1 cellular context compared by ENCODE assay signal in the genomic region with DNA sequence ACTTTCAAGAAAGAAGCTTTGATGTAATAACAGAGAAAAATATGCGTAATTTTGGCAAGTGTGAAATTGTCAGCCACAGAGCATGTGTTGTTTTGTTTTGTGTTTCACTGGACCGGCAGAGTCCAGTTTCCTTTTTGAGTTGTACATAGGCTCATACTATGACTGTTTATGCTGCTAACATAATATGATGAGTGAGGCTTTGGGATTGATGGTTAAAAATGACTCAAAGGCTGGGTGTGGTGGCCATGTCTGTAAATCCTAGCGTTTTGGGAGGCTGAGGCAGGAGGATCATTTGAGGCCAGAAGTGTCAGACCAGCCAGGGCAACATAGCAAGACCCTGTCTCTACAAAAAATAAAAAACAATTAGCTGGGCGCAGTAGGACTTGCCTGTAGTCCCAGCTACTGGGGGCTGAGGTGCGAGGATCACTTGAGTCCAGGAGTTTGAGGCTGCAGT.
TF ChIP-seq lines count a peak whose summit lies in the region.

No MANE protein-coding gene starts in this region.

TF ChIP-seq in HepG2, 621 proteins besides CTCF, POLR2A, EP300 and RAD21:
- TF ChIP-seq, protein P1, sequence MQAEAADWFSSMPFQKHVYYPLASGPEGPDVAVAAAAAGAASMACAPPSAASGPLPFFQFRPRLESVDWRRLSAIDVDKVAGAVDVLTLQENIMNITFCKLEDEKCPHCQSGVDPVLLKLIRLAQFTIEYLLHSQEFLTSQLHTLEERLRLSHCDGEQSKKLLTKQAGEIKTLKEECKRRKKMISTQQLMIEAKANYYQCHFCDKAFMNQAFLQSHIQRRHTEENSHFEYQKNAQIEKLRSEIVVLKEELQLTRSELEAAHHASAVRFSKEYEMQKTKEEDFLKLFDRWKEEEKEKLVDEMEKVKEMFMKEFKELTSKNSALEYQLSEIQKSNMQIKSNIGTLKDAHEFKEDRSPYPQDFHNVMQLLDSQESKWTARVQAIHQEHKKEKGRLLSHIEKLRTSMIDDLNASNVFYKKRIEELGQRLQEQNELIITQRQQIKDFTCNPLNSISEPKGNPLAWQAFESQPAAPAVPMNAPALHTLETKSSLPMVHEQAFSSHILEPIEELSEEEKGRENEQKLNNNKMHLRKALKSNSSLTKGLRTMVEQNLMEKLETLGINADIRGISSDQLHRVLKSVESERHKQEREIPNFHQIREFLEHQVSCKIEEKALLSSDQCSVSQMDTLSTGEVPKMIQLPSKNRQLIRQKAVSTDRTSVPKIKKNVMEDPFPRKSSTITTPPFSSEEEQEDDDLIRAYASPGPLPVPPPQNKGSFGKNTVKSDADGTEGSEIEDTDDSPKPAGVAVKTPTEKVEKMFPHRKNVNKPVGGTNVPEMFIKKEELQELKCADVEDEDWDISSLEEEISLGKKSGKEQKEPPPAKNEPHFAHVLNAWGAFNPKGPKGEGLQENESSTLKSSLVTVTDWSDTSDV (CRISPR knock-in tag; IDR thresholded peaks at IDR 0.05) = no peak
- TF ChIP-seq ZNF776 (CRISPR knock-in tag; IDR thresholded peaks at IDR 0.05) = no peak
- TF ChIP-seq MATR3 (CRISPR knock-in tag; IDR thresholded peaks at IDR 0.05) = no peak
- TF ChIP-seq, protein P2, sequence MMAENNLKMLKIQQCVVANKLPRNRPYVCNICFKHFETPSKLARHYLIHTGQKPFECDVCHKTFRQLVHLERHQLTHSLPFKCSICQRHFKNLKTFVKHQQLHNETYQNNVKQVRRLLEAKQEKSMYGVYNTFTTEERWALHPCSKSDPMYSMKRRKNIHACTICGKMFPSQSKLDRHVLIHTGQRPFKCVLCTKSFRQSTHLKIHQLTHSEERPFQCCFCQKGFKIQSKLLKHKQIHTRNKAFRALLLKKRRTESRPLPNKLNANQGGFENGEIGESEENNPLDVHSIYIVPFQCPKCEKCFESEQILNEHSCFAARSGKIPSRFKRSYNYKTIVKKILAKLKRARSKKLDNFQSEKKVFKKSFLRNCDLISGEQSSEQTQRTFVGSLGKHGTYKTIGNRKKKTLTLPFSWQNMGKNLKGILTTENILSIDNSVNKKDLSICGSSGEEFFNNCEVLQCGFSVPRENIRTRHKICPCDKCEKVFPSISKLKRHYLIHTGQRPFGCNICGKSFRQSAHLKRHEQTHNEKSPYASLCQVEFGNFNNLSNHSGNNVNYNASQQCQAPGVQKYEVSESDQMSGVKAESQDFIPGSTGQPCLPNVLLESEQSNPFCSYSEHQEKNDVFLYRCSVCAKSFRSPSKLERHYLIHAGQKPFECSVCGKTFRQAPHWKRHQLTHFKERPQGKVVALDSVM (CRISPR knock-in tag; IDR thresholded peaks at IDR 0.05) = peak; percentile 63
- TF ChIP-seq ZNF121 (CRISPR knock-in tag; IDR thresholded peaks at IDR 0.05) = peak; percentile 84
